ENCODE assay signal across 10 cellular contexts in genomic region chr1:106022312-106022902, GRCh38.
DNase-seq lines count a peak whose midpoint lies in the region; ATAC-seq and TF ChIP-seq lines count a peak whose summit lies in the region.
"Had no signal": no experiment of that assay in that cellular context is flagged by ENCODE, and none has a peak within 500 bp of the region (broad histone marks: within the 10 kb centered on the region; RNA-seq: fewer than 3 reads in every experiment).

No MANE protein-coding gene starts in this region.

- H3K27me3 ChIP-seq in heart right ventricle (no peaks in the 10 kb centered on the region), esophagus muscularis mucosa (no peaks in the 10 kb centered on the region), gastroesophageal sphincter (no peaks in the 10 kb centered on the region)

- TF ChIP-seq EP300 in esophagus muscularis mucosa (IDR thresholded peaks at IDR 0.05), result no peak
- no peak for TF ChIP-seq EP300 in gastroesophageal sphincter (IDR thresholded peaks at IDR 0.05)

- no peaks in the 10 kb centered on the region for H3K9me3 ChIP-seq in heart right ventricle
- H3K9me3 ChIP-seq in esophagus muscularis mucosa, result no peaks in the 10 kb centered on the region
- H3K9me3 ChIP-seq in gastroesophageal sphincter, result no peaks in the 10 kb centered on the region

- H3K27ac ChIP-seq in heart right ventricle (no peak overlapping the region), esophagus muscularis mucosa (replicated peaks in 1 of 4) (no peak overlapping the region), gastroesophageal sphincter (no peak overlapping the region)

- ATAC-seq in heart right ventricle, result no peak
- ATAC-seq in left ventricle myocardium superior, result no peak
- ATAC-seq in gastroesophageal sphincter, result no peak
- ATAC-seq in GM19467 (IDR thresholded peaks at IDR 0.05; ENCODE audit: unreplicated experiment), result no peak

- TF ChIP-seq CTCF in heart right ventricle (IDR thresholded peaks at IDR 0.05) (peak in 6 of 9 donors; percentile 24 to 55 (median 42)), esophagus muscularis mucosa (IDR thresholded peaks at IDR 0.05) (peak in 2 of 3 experiments; percentile 18 to 20), gastroesophageal sphincter (IDR thresholded peaks at IDR 0.05) (peak in 1 of 4 experiments; percentile 16)

- H3K36me3 ChIP-seq in heart right ventricle (no peaks in the 10 kb centered on the region), esophagus muscularis mucosa (no peaks in the 10 kb centered on the region), gastroesophageal sphincter (no peaks in the 10 kb centered on the region)

- TF ChIP-seq POLR2A in esophagus muscularis mucosa (IDR thresholded peaks at IDR 0.05; ENCODE audit: low read depth) (no peak), gastroesophageal sphincter (IDR thresholded peaks at IDR 0.05) (no peak)

- DNase-seq in heart right ventricle (no peak), left ventricle myocardium superior (no peak), NCI-H69 (lab: John Stamatoyannopoulos, UW) (peak; percentile 3), esophagus muscularis mucosa (ENCODE audit: extremely low spot score) (no peak), OCI-M2 (lab: John Stamatoyannopoulos, UW; ENCODE audit: unreplicated experiment) (no peak)
- no peak for DNase-seq in activated T-cell treated with anti-CD3 and anti-CD28 coated beads, Interleukin-2, amount 50 U/mL, for 1 hour
- DNase-seq: activated B cell treated with CpG ODN at 0.5 μM for 24 hours, GOT3 had no signal

- H3K4me3 ChIP-seq in heart right ventricle (no peak overlapping the region), esophagus muscularis mucosa (no peak overlapping the region), gastroesophageal sphincter (no peak overlapping the region)

- intact Hi-C loops in heart right ventricle (cut with DNase I), result loop anchor here in 1 of 10 donors (10.0 kb wide), 1 partner anchor 242 kb away; no protein-coding TSS in a partner anchor
- intact Hi-C loops in left ventricle myocardium superior (cut with micrococcal nuclease), result no loop called here
- intact Hi-C loops in esophagus muscularis mucosa (cut with DNase I), result no loop called here

- H3K4me1 ChIP-seq in heart right ventricle, result no peaks in the 10 kb centered on the region
- H3K4me1 ChIP-seq in esophagus muscularis mucosa, result no peaks in the 10 kb centered on the region
- H3K4me1 ChIP-seq in gastroesophageal sphincter, result no peaks in the 10 kb centered on the region

- WGBS in heart right ventricle, 2 donors, result 23 to 33% methylated on average over 2 of the region's 2 CpGs
- 36% methylated on average over 2 of the region's 2 CpGs for WGBS in esophagus muscularis mucosa
- WGBS in gastroesophageal sphincter (ENCODE audit: low coverage in 1 of 2), 2 donors, result 28 to 42% methylated on average over 2 of the region's 2 CpGs
